9 cellular contexts compared by ENCODE assay signal in genomic region chr10:110399163-110400094, GRCh38.
A peak's percentile ranks its signal among the peaks of the same experiment; 100 is the strongest.
DNase-seq lines count a peak whose midpoint lies in the region; ATAC-seq and TF ChIP-seq lines count a peak whose summit lies in the region.
"Had no signal": no experiment of that assay in that cellular context is flagged by ENCODE, and none has a peak within 500 bp of the region (broad histone marks: within the 10 kb centered on the region; RNA-seq: fewer than 3 reads in every experiment).

No MANE protein-coding gene starts in this region.

- 45 to 46% methylated on average over 9 of the region's 9 CpGs for WGBS in aorta, 2 donors

- no peaks in the 10 kb centered on the region for H3K27me3 ChIP-seq in aorta (ENCODE audit: control insufficient read depth in 1 of 2, insufficient read depth in 2 of 2, low read length in 1 of 2)

- H3K4me3 ChIP-seq in choroid plexus epithelial cell (ENCODE audit: low read depth, low read length) (no peak overlapping the region), aorta (ENCODE audit: low read length in 2 of 2) (no peak overlapping the region)

- intact Hi-C loops in aorta (cut with DNase I): no loop called here

- H3K36me3 ChIP-seq in aorta (ENCODE audit: control insufficient read depth in 1 of 2, insufficient read depth in 2 of 2, low read length in 1 of 2): no peaks in the 10 kb centered on the region

- ATAC-seq in aorta (ENCODE audit: low FRiP score): no peak

- H3K9me3 ChIP-seq in aorta (ENCODE audit: control insufficient read depth, low read length): no peaks in the 10 kb centered on the region

- no peaks in the 10 kb centered on the region for H3K4me1 ChIP-seq in aorta (ENCODE audit: control insufficient read depth in 1 of 2, insufficient read depth in 2 of 2, low read length in 2 of 2)

- DNase-seq in AG08395 (ENCODE audit: low spot score): peak; percentile 94
- peak; percentile 98 for DNase-seq in M059J (ENCODE audit: low read depth)
- peak; percentile 99 for DNase-seq in choroid plexus epithelial cell (ENCODE audit: low read depth)
- DNase-seq in mucosa of gallbladder (ENCODE audit: low spot score): peak; percentile 51
- DNase-seq in aorta: no peak
- no peak for DNase-seq in activated naive CD4-positive, alpha-beta T cell (lab: John Stamatoyannopoulos, UW)
- DNase-seq in activated CD4-positive, alpha-beta T cell treated with anti-CD3 and anti-CD28 coated beads, Interleukin-2, amount 50 U/mL, for 4 hours: no peak
- DNase-seq in NCI-H187 treated with DMSO at 0.1 percent for 48 hours (lab: John Stamatoyannopoulos, UW): no peak
- DNase-seq: NCI-H2227 treated with DMSO at 0.1 percent for 48 hours had no signal

- TF ChIP-seq CTCF in choroid plexus epithelial cell (conservative IDR thresholded peaks at IDR 0.05; ENCODE audit: low read depth, low read length): no peak

- H3K27ac ChIP-seq in aorta (ENCODE audit: low read depth in 1 of 2, low read length in 2 of 2): no peak overlapping the region

Comparison
In these comparisons a context has a peak if more than half of its experiments do, and no peak if none do; other contexts are left out.
1. DNase-seq: peak in AG08395 (single experiment), M059J (single experiment), choroid plexus epithelial cell (single experiment) and mucosa of gallbladder (single experiment); none in aorta (0 of 2), activated naive CD4-positive, alpha-beta T cell (0 of 4), activated CD4-positive, alpha-beta T cell treated with anti-CD3 and anti-CD28 coated beads, Interleukin-2, amount 50 U/mL, for 4 hours (0 of 2) and NCI-H187 treated with DMSO at 0.1 percent for 48 hours (single experiment).